In genomic region chr7:123628829-123629228, GRCh38 we compare ENCODE assay signal across 11 cellular contexts. TPM values are rescaled to one million over a fixed set of nuclear protein-coding genes. Genes with fewer than 3 reads are reported as not detected.
"Had no signal": no experiment of that assay in that cellular context is flagged by ENCODE, and none has a peak within 500 bp of the region (broad histone marks: within the 10 kb centered on the region; RNA-seq: fewer than 3 reads in every experiment).

No MANE protein-coding gene starts in this region.

- H3K36me3 ChIP-seq: HAP-1 had no signal

- H3K9me3 ChIP-seq: HAP-1 had no signal

- H3K4me2 ChIP-seq: KMS-11 had no signal

- H3K27ac ChIP-seq: GM23248, KMS-11 had no signal

- ATAC-seq: HCT116 had no signal

- DNase-seq: GM23248, GOT3, H7, IMR-90, KBM-7 had no signal

- H3K4me3 ChIP-seq: GM23248, HAP-1 had no signal

- H2AFZ ChIP-seq: GM23248 had no signal

- H3K4me1 ChIP-seq: HAP-1 had no signal

- FAIRE-seq: HTR-8/SVneo had no signal

- H3K9ac ChIP-seq: GM23248, KMS-11 had no signal

RNA-seq across cellular contexts. Expression of gene LMOD2, which starts 26.8 kb away (rescaled TPM):
- total RNA-seq: GM23248, H4, H7, HT-29, IMR-90 had no signal
- polyA plus RNA-seq: GM23248, IMR-90 had no signal

RNA-seq across cellular contexts. Expression of gene ASB15, which starts 27.2 kb away (rescaled TPM):
- total RNA-seq: GM23248, H4, H7, HT-29, IMR-90 had no signal
- polyA plus RNA-seq: GM23248, IMR-90 had no signal
